ENCODE assay signal across 8 cellular contexts in genomic region chr17:7043544-7044268, GRCh38. TPM values are rescaled to one million over a fixed set of nuclear protein-coding genes. Genes with fewer than 3 reads are reported as not detected.
DNase-seq lines count a peak whose midpoint lies in the region; ATAC-seq and TF ChIP-seq lines count a peak whose summit lies in the region.

TSS of gene SLC16A11 (minus strand) at chr17:7044092. CDS start at chr17:7043513, 579 bp downstream.

- H3K4me1 ChIP-seq in HUES6 (ENCODE audit: control insufficient read depth, insufficient read depth, low read length), result peaks cover 36% of the 10 kb centered on the region
- H3K4me1 ChIP-seq in fibroblast of lung (ENCODE audit: control insufficient read depth, extremely low read depth, insufficient read depth, low read length), result peaks cover 3% of the 10 kb centered on the region
- peaks cover 31 to 41% of the 10 kb centered on the region in 2 experiments for H3K4me1 ChIP-seq in neutrophil (ENCODE audit: control insufficient read depth in 1 of 2, insufficient read depth in 1 of 2, low read depth in 1 of 2, low read length in 1 of 2)

- TF ChIP-seq CTCF in fibroblast of lung (conservative IDR thresholded peaks at IDR 0.05 in 1 of 2, IDR thresholded peaks at IDR 0.05 in 1 of 2; ENCODE audit: low read depth in 1 of 2, low read length in 2 of 2) (no peak), neutrophil (IDR thresholded peaks at IDR 0.05) (no peak)

- no peaks in the 10 kb centered on the region for H3K9me3 Mint-ChIP-seq in activated CD4-positive, alpha-beta memory T cell treated with anti-CD3 and anti-CD28 coated beads, Interleukin-2, amount 10 ng/mL, durations not matched to agents 7 days and 5 days

- ATAC-seq in GM18861 (IDR thresholded peaks at IDR 0.05; ENCODE audit: unreplicated experiment), result no peak

- H3K9ac ChIP-seq in HUES6 (ENCODE audit: low read length), result peak within 1 kb of the TSS; percentile 19
- H3K9ac ChIP-seq in fibroblast of lung (ENCODE audit: insufficient read depth, low read length), result peak within 1 kb of the TSS; percentile 45

- peak within 1 kb of the TSS; percentile 39 for H2AFZ ChIP-seq in fibroblast of lung (ENCODE audit: low read length)

- H3K36me3 ChIP-seq in HUES6 (ENCODE audit: control insufficient read depth, insufficient read depth, low read length) (no peaks in the 10 kb centered on the region), fibroblast of lung (ENCODE audit: control insufficient read depth, insufficient read depth, low read length) (no peaks in the 10 kb centered on the region), neutrophil (no peaks in the 10 kb centered on the region)

- DNase-seq in AG08396 (ENCODE audit: low spot score), result peak; percentile 62
- DNase-seq in activated CD4-positive, alpha-beta memory T cell treated with anti-CD3 and anti-CD28 coated beads, Interleukin-2, amount 10 ng/mL, durations not matched to agents 7 days and 5 days, result no peak
- DNase-seq in fibroblast of lung (ENCODE audit: low read depth in 2 of 2), result no peak
- DNase-seq in 8988T, result no peak
- DNase-seq in SKM-1 (lab: John Stamatoyannopoulos, UW; ENCODE audit: unreplicated experiment), result no peak

- H3K4me3 ChIP-seq in HUES6 (ENCODE audit: low read depth, low read length), result peak within 1 kb of the TSS; percentile 79
- H3K4me3 ChIP-seq in fibroblast of lung (replicated peaks in 1 of 4; ENCODE audit: control extremely low read depth in 1 of 4, insufficient read depth in 1 of 4, low read depth in 3 of 4, low read length in 4 of 4), result peak within 1 kb of the TSS; percentile 16 to 51 (median 21)
- H3K4me3 ChIP-seq in neutrophil (ENCODE audit: low read depth in 1 of 2, low read length in 1 of 2), result peak within 1 kb of the TSS; percentile 1 to 39

- no peaks in the 10 kb centered on the region for H4K20me1 ChIP-seq in fibroblast of lung (ENCODE audit: control insufficient read depth, extremely low read depth, insufficient read depth, low read length)

- peaks cover 49% of the 10 kb centered on the region for H3K4me1 Mint-ChIP-seq in activated CD4-positive, alpha-beta memory T cell treated with anti-CD3 and anti-CD28 coated beads, Interleukin-2, amount 10 ng/mL, durations not matched to agents 7 days and 5 days

- H3K9me3 ChIP-seq in HUES6 (ENCODE audit: control insufficient read depth, insufficient read depth, low read depth, low read length), result no peaks in the 10 kb centered on the region
- no peaks in the 10 kb centered on the region for H3K9me3 ChIP-seq in fibroblast of lung (ENCODE audit: control insufficient read depth, insufficient read depth, low read depth, low read length)
- no peaks in the 10 kb centered on the region for H3K9me3 ChIP-seq in neutrophil

- peaks cover 53% of the 10 kb centered on the region for H3K27me3 ChIP-seq in HUES6 (ENCODE audit: control insufficient read depth, insufficient read depth, low read length)
- peaks cover 18% of the 10 kb centered on the region for H3K27me3 ChIP-seq in fibroblast of lung (ENCODE audit: control insufficient read depth, insufficient read depth, low read length)
- H3K27me3 ChIP-seq in neutrophil, result peaks cover 88% of the 10 kb centered on the region

- H3K27me3 Mint-ChIP-seq in activated CD4-positive, alpha-beta memory T cell treated with anti-CD3 and anti-CD28 coated beads, Interleukin-2, amount 10 ng/mL, durations not matched to agents 7 days and 5 days, result peaks cover 20% of the 10 kb centered on the region

- POLR2A ChIA-PET in activated CD4-positive, alpha-beta memory T cell treated with anti-CD3 and anti-CD28 coated beads, Interleukin-2, amount 10 ng/mL, durations not matched to agents 7 days and 5 days (lab: Charles Lee), result interaction anchor here (0.6 to 1.3 kb wide), 2 partner anchors 8 to 1081 kb away, joined by 3 to 9 read pairs; partner anchors contain the start of gene SLC16A13

- CTCF ChIA-PET in activated CD4-positive, alpha-beta memory T cell treated with anti-CD3 and anti-CD28 coated beads, Interleukin-2, amount 10 ng/mL, durations not matched to agents 7 days and 5 days (lab: Charles Lee), result interaction anchor here (1.0 to 13.6 kb wide), 3 partner anchors 21 to 133 kb away, joined by 3 to 290 read pairs (median 27); partner anchors contain the start of gene BCL6B

- H3K4me2 ChIP-seq in fibroblast of lung (ENCODE audit: extremely low read depth, insufficient read depth, low read length), result peak within 1 kb of the TSS; percentile 68

- H3K27ac ChIP-seq in HUES6 (ENCODE audit: low read depth, low read length) (no peak within 1 kb of the TSS), fibroblast of lung (ENCODE audit: insufficient read depth, low read length) (no peak within 1 kb of the TSS), neutrophil (no peak within 1 kb of the TSS)

- H3K27ac Mint-ChIP-seq in activated CD4-positive, alpha-beta memory T cell treated with anti-CD3 and anti-CD28 coated beads, Interleukin-2, amount 10 ng/mL, durations not matched to agents 7 days and 5 days, result no peak within 1 kb of the TSS

- H3K4me3 Mint-ChIP-seq in activated CD4-positive, alpha-beta memory T cell treated with anti-CD3 and anti-CD28 coated beads, Interleukin-2, amount 10 ng/mL, durations not matched to agents 7 days and 5 days, result peak within 1 kb of the TSS; percentile 56

- H3K79me2 ChIP-seq in fibroblast of lung (ENCODE audit: control insufficient read depth, insufficient read depth, low read length), result no peaks in the 10 kb centered on the region

- peaks cover 9% of the 10 kb centered on the region for H3K36me3 Mint-ChIP-seq in activated CD4-positive, alpha-beta memory T cell treated with anti-CD3 and anti-CD28 coated beads, Interleukin-2, amount 10 ng/mL, durations not matched to agents 7 days and 5 days (ENCODE audit: low read depth)

RNA-seq across cellular contexts. Expression of gene SLC16A11, which starts in this region (rescaled TPM):
- under 1 TPM; 0.35 to 0.73 TPM for total RNA-seq in activated CD4-positive, alpha-beta memory T cell treated with anti-CD3 and anti-CD28 coated beads, Interleukin-2, amount 10 ng/mL, durations not matched to agents 7 days and 5 days
- under 0.01 and 0.17 TPM in 2 replicates for total RNA-seq in fibroblast of lung
- not detected in 2 replicates for polyA plus RNA-seq in fibroblast of lung
- polyA plus RNA-seq in fibroblast of lung (2012), result 0.12 and 0.28 TPM in 2 replicates
- 0.70 TPM in 1 of 2 replicates, not detected in the other for polyA minus RNA-seq in fibroblast of lung (ENCODE audit: low replicate concordance)

Comparison
In these comparisons a context has a peak if more than half of its experiments do, and no peak if none do; other contexts are left out.
1. H3K4me3 ChIP-seq: peak in every context shown above with its lines; median percentile 79 in HUES6; 21 in fibroblast of lung; 20 in neutrophil.